In genomic region chr16:87458424-87458915, GRCh38 we compare ENCODE assay signal across 1 cellular context.
TF ChIP-seq lines count a peak whose summit lies in the region.

No MANE protein-coding gene starts in this region.

TF ChIP-seq in IMR-90, 13 proteins besides CTCF, POLR2A, EP300 and RAD21 (continued from another document):
- TF ChIP-seq USF2 (IDR thresholded peaks at IDR 0.05; ENCODE audit: low read depth, low read length): no peak
- TF ChIP-seq SMC3 (IDR thresholded peaks at IDR 0.05; ENCODE audit: low read depth, low read length): no peak
- no peak for TF ChIP-seq RFX5 (IDR thresholded peaks at IDR 0.05; ENCODE audit: low read depth, low read length)
- no peak for TF ChIP-seq NFE2L2 (IDR thresholded peaks at IDR 0.05; ENCODE audit: low read depth, low read length)
- no peak for TF ChIP-seq MXI1 (IDR thresholded peaks at IDR 0.05; ENCODE audit: borderline replicate concordance, low read depth, low read length)
- no peak for TF ChIP-seq RCOR1 (IDR thresholded peaks at IDR 0.05; ENCODE audit: insufficient replicate concordance, low read length)
- no peak for TF ChIP-seq MAZ (IDR thresholded peaks at IDR 0.05; ENCODE audit: borderline replicate concordance, low read depth, low read length)
- TF ChIP-seq CEBPB (IDR thresholded peaks at IDR 0.05; ENCODE audit: low read depth, low read length): no peak
- TF ChIP-seq BHLHE40 (IDR thresholded peaks at IDR 0.05; ENCODE audit: low read depth, low read length): no peak
- TF ChIP-seq ELK1 (IDR thresholded peaks at IDR 0.05; ENCODE audit: borderline replicate concordance, low read depth, low read length): no peak
- no peak for TF ChIP-seq MAFK (IDR thresholded peaks at IDR 0.05; ENCODE audit: low read depth, low read length)
- no peak for TF ChIP-seq CHD1 (IDR thresholded peaks at IDR 0.05; ENCODE audit: low read depth, low read length)
